In the genomic region with DNA sequence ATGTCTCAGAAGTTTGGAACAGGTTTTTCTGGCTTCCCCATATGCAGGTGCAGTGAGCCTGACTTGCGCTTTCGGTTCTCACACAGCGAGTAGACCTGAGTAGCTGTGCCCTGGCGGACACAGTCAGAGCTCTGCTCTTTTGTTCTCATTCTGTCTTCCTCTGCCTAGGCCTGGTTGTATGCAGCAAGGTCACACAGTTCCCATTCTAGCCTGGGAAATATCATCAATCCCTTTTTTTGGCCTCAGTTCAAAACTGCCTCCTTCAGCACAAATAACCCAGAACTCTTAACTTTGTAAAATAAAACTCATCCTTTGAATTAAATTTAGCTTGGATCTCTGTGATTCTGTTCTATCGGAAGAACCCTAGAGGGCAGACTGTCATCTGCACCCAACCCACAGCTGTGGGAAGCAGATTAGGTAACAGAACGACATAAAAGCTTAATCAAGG, we compare ENCODE assay signal across 8 cellular contexts. TPM values are rescaled to one million over a fixed set of nuclear protein-coding genes. Genes with fewer than 3 reads are reported as not detected.
DNase-seq lines count a peak whose midpoint lies in the region; ATAC-seq and FAIRE-seq lines count a peak whose summit lies in the region.

No MANE protein-coding gene starts in this region.

- no peak for FAIRE-seq in HTR-8/SVneo (lab: Jason Lieb, UNC)

- intact Hi-C loops in Right ventricle myocardium superior (cut with DNase I) (no loop called here), cardiac septum (cut with DNase I) (no loop called here)

- peak; percentile 84 for ATAC-seq in Right ventricle myocardium superior (ENCODE audit: poor library complexity)
- ATAC-seq in HG02678 (IDR thresholded peaks at IDR 0.05; ENCODE audit: unreplicated experiment): peak; percentile 100
- no peak for ATAC-seq in HG03571 (IDR thresholded peaks at IDR 0.05; ENCODE audit: unreplicated experiment)

- DNase-seq in Right ventricle myocardium superior: no peak
- no peak for DNase-seq in cardiac septum (ENCODE audit: low spot score)
- DNase-seq in NCI-H2227 (lab: John Stamatoyannopoulos, UW; ENCODE audit: unreplicated experiment): peak; percentile 24
- DNase-seq in dermis blood vessel endothelial cell: peak; percentile 71
- peak; percentile 46 for DNase-seq in mucosa of gallbladder (ENCODE audit: low spot score)
- no peak for DNase-seq in HTR-8/SVneo (ENCODE audit: insufficient read length, low spot score)

RNA-seq across cellular contexts. Expression of a gene that starts 10.2 kb away (rescaled TPM):
- total RNA-seq in Right ventricle myocardium superior (not detected), cardiac septum (not detected), dermis blood vessel endothelial cell (not detected in 2 replicates), mucosa of gallbladder (not detected)

Comparison
In these comparisons a context has a peak if more than half of its experiments do, and no peak if none do; other contexts are left out.
1. DNase-seq: peak in NCI-H2227 (single experiment), dermis blood vessel endothelial cell (single experiment) and mucosa of gallbladder (single experiment); none in Right ventricle myocardium superior (single experiment), cardiac septum (single experiment) and HTR-8/SVneo (single experiment).